In the genomic region with DNA sequence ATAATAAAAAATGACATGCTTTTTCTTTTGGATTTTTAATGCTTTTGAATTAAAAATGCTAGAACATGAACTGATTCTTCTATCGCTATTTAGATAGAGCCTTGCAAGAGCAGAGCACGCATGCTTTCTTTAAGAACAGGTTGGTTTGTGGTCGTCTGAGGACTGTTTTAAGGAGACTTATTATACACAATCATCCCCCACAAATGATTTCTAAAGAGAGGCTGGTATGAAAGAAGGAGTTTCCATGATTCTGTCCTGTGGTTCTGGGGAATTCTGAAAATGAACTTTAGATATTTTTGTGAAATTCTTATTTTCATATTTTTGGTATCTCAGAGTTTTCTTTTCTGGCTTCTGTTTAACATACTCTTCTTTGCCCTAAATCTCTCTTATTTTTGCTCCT, we compare ENCODE assay signal across 21 cellular contexts.
DNase-seq lines count a peak whose midpoint lies in the region; ATAC-seq, FAIRE-seq and TF ChIP-seq lines count a peak whose summit lies in the region.
"Had no signal": no experiment of that assay in that cellular context is flagged by ENCODE, and none has a peak within 500 bp of the region (broad histone marks: within the 10 kb centered on the region; RNA-seq: fewer than 3 reads in every experiment).

No MANE protein-coding gene starts in this region.

- peak; percentile 28 for DNase-seq in astrocyte of the hippocampus (ENCODE audit: low read depth, low spot score)
- DNase-seq in osteocyte (ENCODE audit: extremely low spot score, unreplicated experiment), result no peak
- DNase-seq in Caco-2, result no peak
- DNase-seq in D721Med (ENCODE audit: insufficient read length, low spot score), result no peak
- DNase-seq: DMS 273 treated with DMSO at 0.1 percent for 48 hours, DMS79 treated with DMSO at 0.1 percent for 48 hours, NCI-H1092 treated with DMSO at 0.1 percent for 48 hours, NCI-H2029 treated with DMSO at 0.1 percent for 48 hours, NCI-H226, NCI-H774 had no signal

- H3K36me3 ChIP-seq in BLaER1, result peaks cover 34% of the 10 kb centered on the region
- H3K36me3 ChIP-seq in KOPT-K1 (ENCODE audit: insufficient read depth, low read length), result no peaks in the 10 kb centered on the region
- H3K36me3 ChIP-seq in Caco-2 (ENCODE audit: control insufficient read depth, insufficient read depth, low read length), result 0 out of 2 replicates have a peak, but pooled peaks cover 1% of the 10 kb centered on the region

- H3K27ac Mint-ChIP-seq in osteocyte (ENCODE audit: unreplicated experiment) (peak overlapping the region; percentile 74), Caco-2 (ENCODE audit: unreplicated experiment) (no peak overlapping the region)

- H3K27ac ChIP-seq in BLaER1 (peak overlapping the region; percentile 56; the same call in 1 of the 2 replicates), KOPT-K1 (ENCODE audit: low read depth, low read length, poor library complexity, severe bottlenecking) (peak overlapping the region; percentile 48)
- H3K27ac ChIP-seq: SJSA1 had no signal

- H3K27me3 ChIP-seq in BLaER1, result no peaks in the 10 kb centered on the region
- H3K27me3 ChIP-seq in Caco-2 (replicated peaks; ENCODE audit: control insufficient read depth, insufficient read depth, low read length), result no peaks in the 10 kb centered on the region
- H3K27me3 ChIP-seq: SJSA1 had no signal

- H3K9ac ChIP-seq in BLaER1, result no peak overlapping the region

- no TSS peak for BruUV-seq in Caco-2 (replicated peaks; lab: Mats Ljungman, UMichigan)

- H3K27me3 Mint-ChIP-seq in osteocyte (ENCODE audit: unreplicated experiment), result no peaks in the 10 kb centered on the region
- no peaks in the 10 kb centered on the region for H3K27me3 Mint-ChIP-seq in Caco-2 (ENCODE audit: insufficient read depth, unreplicated experiment)
- H3K27me3 Mint-ChIP-seq: CD4-positive, CD25-positive, alpha-beta regulatory T cell had no signal

- intact Hi-C loops in Caco-2 (cut with micrococcal nuclease; ENCODE audit: unreplicated experiment), result no loop called here

- ATAC-seq in GM18867 (IDR thresholded peaks at IDR 0.05; ENCODE audit: unreplicated experiment) (no peak), GM21447 (IDR thresholded peaks at IDR 0.05; ENCODE audit: unreplicated experiment) (no peak)

- TF ChIP-seq CTCF in osteocyte (IDR thresholded peaks at IDR 0.05) (no peak), Caco-2 (IDR thresholded peaks at IDR 0.05; ENCODE audit: insufficient read depth in 1 of 2, low read depth in 1 of 2, low read length in 1 of 2, severe bottlenecking in 1 of 2, unreplicated experiment in 1 of 2) (no peak), D721Med (IDR thresholded peaks at IDR 0.05; ENCODE audit: insufficient read depth, missing control alignments) (no peak)

- peaks cover 30% of the 10 kb centered on the region; the same call in 1 of the 2 replicates for H4K20me1 ChIP-seq in BLaER1

- CTCF ChIA-PET in Caco-2 (lab: Charles Lee), result no interaction called here

- H3K4me1 ChIP-seq in BLaER1 (peaks cover 76% of the 10 kb centered on the region), Caco-2 (peaks cover 12% of the 10 kb centered on the region; the same call in 1 of the 2 replicates)

- peak overlapping the region; percentile 82 for H3K4me2 ChIP-seq in BLaER1

- H3K4me3 ChIP-seq in BLaER1, result no peak overlapping the region
- H3K4me3 ChIP-seq in Caco-2 (ENCODE audit: low read depth, low read length), result no peak overlapping the region
- H3K4me3 ChIP-seq: SJSA1 had no signal

- FAIRE-seq in D721Med (lab: Jason Lieb, UNC), result no peak
- FAIRE-seq: GM12892, GM18507, H54, HepG2, RCC 7860 had no signal

- peaks cover 80% of the 10 kb centered on the region for H3K4me1 Mint-ChIP-seq in osteocyte (ENCODE audit: unreplicated experiment)
- no peaks in the 10 kb centered on the region for H3K4me1 Mint-ChIP-seq in Caco-2 (ENCODE audit: low read depth, unreplicated experiment)

- H3K4me3 Mint-ChIP-seq in osteocyte (ENCODE audit: unreplicated experiment) (no peak overlapping the region), Caco-2 (ENCODE audit: unreplicated experiment) (no peak overlapping the region)

- H3K9me3 Mint-ChIP-seq in osteocyte (ENCODE audit: unreplicated experiment), result no peaks in the 10 kb centered on the region
- H3K9me3 Mint-ChIP-seq in Caco-2 (ENCODE audit: unreplicated experiment), result no peaks in the 10 kb centered on the region
- H3K9me3 Mint-ChIP-seq: CD4-positive, CD25-positive, alpha-beta regulatory T cell had no signal

- H3K9me3 ChIP-seq in BLaER1 (no peaks in the 10 kb centered on the region; the same call in 1 of the 2 replicates), KOPT-K1 (ENCODE audit: insufficient read depth, low read length, poor library complexity, severe bottlenecking) (no peaks in the 10 kb centered on the region), Caco-2 (no peaks in the 10 kb centered on the region)
- H3K9me3 ChIP-seq: SJSA1 had no signal

- POLR2A ChIA-PET in Caco-2 (lab: Charles Lee), result no interaction called here

- peaks cover 3% of the 10 kb centered on the region for H3K36me3 Mint-ChIP-seq in osteocyte (ENCODE audit: unreplicated experiment)
- H3K36me3 Mint-ChIP-seq in Caco-2 (ENCODE audit: insufficient read depth, unreplicated experiment), result peaks cover 27% of the 10 kb centered on the region
- H3K36me3 Mint-ChIP-seq: CD4-positive, CD25-positive, alpha-beta regulatory T cell had no signal
